ENCODE assay signal across 9 cellular contexts in the genomic region with DNA sequence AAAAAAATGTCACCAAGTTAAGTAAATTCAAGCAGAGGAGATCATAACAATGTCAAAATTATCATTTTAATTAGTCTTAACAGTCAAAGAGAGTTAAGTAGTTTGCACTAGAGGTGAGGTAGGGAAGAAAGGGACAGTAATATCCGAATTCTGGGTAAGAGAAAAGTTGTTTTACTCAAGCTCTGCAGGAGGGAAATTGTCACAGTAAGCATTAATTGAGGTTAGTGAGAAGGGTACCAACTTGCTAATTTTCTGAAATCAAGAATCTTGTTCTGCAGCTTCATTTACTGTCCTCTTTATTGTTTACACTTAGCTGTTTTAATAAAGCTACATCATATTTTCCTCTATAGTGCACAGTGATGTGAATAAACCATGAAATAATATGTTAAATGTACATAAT. TPM values are rescaled to one million over a fixed set of nuclear protein-coding genes. Genes with fewer than 3 reads are reported as not detected.
"Had no signal": no experiment of that assay in that cellular context is flagged by ENCODE, and none has a peak within 500 bp of the region (broad histone marks: within the 10 kb centered on the region; RNA-seq: fewer than 3 reads in every experiment).

No MANE protein-coding gene starts in this region.

- FAIRE-seq: H54 had no signal

- H3K4me2 ChIP-seq: KMS-11 had no signal

- DNase-seq: GM23248, H9, HCEC 1CT, Karpas-422, KBM-7 had no signal

- H3K27ac ChIP-seq: GM23248, HL-60, KMS-11 had no signal

- H3K4me3 ChIP-seq: GM23248 had no signal

- H3K9ac ChIP-seq: GM23248, KMS-11 had no signal

- H2AFZ ChIP-seq: GM23248 had no signal

RNA-seq across cellular contexts. Expression of a gene that starts 11.0 kb away (rescaled TPM):
- total RNA-seq: GM23248, HT1080 had no signal
- polyA plus RNA-seq: GM23248 had no signal
